ENCODE assay signal across 8 cellular contexts in genomic region chr7:73154586-73155038, GRCh38.
DNase-seq lines count a peak whose midpoint lies in the region; ATAC-seq and TF ChIP-seq lines count a peak whose summit lies in the region.
"Not testable (repeated sequence)": the region's sequence is repeated elsewhere in the genome, so short reads cannot be mapped to it uniquely, and the experiment has no call there.

No MANE protein-coding gene starts in this region.

- not testable (repeated sequence) for H3K36me3 ChIP-seq in BLaER1; esophagus squamous epithelium; mucosa of descending colon (ENCODE audit: low read depth)

- not testable (repeated sequence) for H4K20me1 ChIP-seq in BLaER1

- ATAC-seq in GM21423 (IDR thresholded peaks at IDR 0.05; ENCODE audit: unreplicated experiment) (peak; percentile 92), HG03175 (IDR thresholded peaks at IDR 0.05; ENCODE audit: unreplicated experiment) (peak; percentile 90), mucosa of descending colon (peak; percentile 96)

- H3K4me1 ChIP-seq in BLaER1; esophagus squamous epithelium; mucosa of descending colon (ENCODE audit: low read depth): not testable (repeated sequence)

- H3K9me3 ChIP-seq in BLaER1, esophagus squamous epithelium, mucosa of descending colon: not testable (repeated sequence)

- intact Hi-C loops in esophagus squamous epithelium (cut with DNase I); mucosa of descending colon (cut with DNase I, micrococcal nuclease): not testable (repeated sequence)

- not testable (repeated sequence) for TF ChIP-seq CTCF in esophagus squamous epithelium (IDR thresholded peaks at IDR 0.05); mucosa of descending colon (IDR thresholded peaks at IDR 0.05)

- TF ChIP-seq POLR2A in esophagus squamous epithelium (IDR thresholded peaks at IDR 0.05), result peak in 1 of 4 donors; percentile 48

- H3K27me3 ChIP-seq in BLaER1, esophagus squamous epithelium: not testable (repeated sequence)

- no CpG with 5 or more reads among the region's 48 CpGs for WGBS in esophagus squamous epithelium, 2 donors

- H3K9ac ChIP-seq in BLaER1, result not testable (repeated sequence)

- peak overlapping the region; percentile 62 for H3K4me3 ChIP-seq in BLaER1
- H3K4me3 ChIP-seq in esophagus squamous epithelium, result peak overlapping the region; percentile 27 to 63 (median 40)
- not testable (repeated sequence) for H3K4me3 ChIP-seq in mucosa of descending colon

- H3K4me2 ChIP-seq in BLaER1, result not testable (repeated sequence)

- H3K27ac ChIP-seq in BLaER1, result not testable (repeated sequence)
- H3K27ac ChIP-seq in esophagus squamous epithelium, result peak overlapping the region in 3 of 4 donors; percentile 30 to 39 (median 33)

- DNase-seq in SW480 (ENCODE audit: low spot score), result peak; percentile 54
- DNase-seq in activated T-helper 9 cell treated with anti-CD3 and anti-CD28 coated beads, Interleukin-2, amount 50 U/mL, for 16 hours (ENCODE audit: low read depth), result peak; percentile 62
- not testable (repeated sequence) for DNase-seq in esophagus squamous epithelium (lab: John Stamatoyannopoulos, UW)
- peak; percentile 74 to 92 (median 87) for DNase-seq in mucosa of descending colon
- DNase-seq in stimulated activated CD4-positive, alpha-beta T cell treated with anti-CD3 and anti-CD28 coated beads, TNF-alpha, amount 100 ng/mL, for 24 hours (ENCODE audit: low read depth in 3 of 3), result peak; percentile 58 to 75 (median 67)
